9 cellular contexts compared by ENCODE assay signal in genomic region chr3:46565607-46566039, GRCh38. TPM values are rescaled to one million over a fixed set of nuclear protein-coding genes. Genes with fewer than 3 reads are reported as not detected.
DNase-seq lines count a peak whose midpoint lies in the region; ATAC-seq and TF ChIP-seq lines count a peak whose summit lies in the region.
"Had no signal": no experiment of that assay in that cellular context is flagged by ENCODE, and none has a peak within 500 bp of the region (broad histone marks: within the 10 kb centered on the region; RNA-seq: fewer than 3 reads in every experiment).

No MANE protein-coding gene starts in this region.

- H3K36me3 ChIP-seq in BE2C (no peaks in the 10 kb centered on the region), RWPE2 (ENCODE audit: low read depth) (no peaks in the 10 kb centered on the region)

- no peak overlapping the region for H3K27ac Mint-ChIP-seq in neural crest cell (ENCODE audit: unreplicated experiment)

- peaks cover 3% of the 10 kb centered on the region for H3K9me3 Mint-ChIP-seq in neural crest cell

- DNase-seq in BE2C (peak; percentile 12), RWPE2 (ENCODE audit: low spot score) (no peak), fibroblast of pulmonary artery (ENCODE audit: low read depth) (no peak), neural crest cell (ENCODE audit: low read depth, low spot score) (peak; percentile 31), NCI-H446 treated with DMSO at 0.1 percent for 48 hours (lab: John Stamatoyannopoulos, UW) (no peak)

- no peaks in the 10 kb centered on the region for H3K36me3 Mint-ChIP-seq in neural crest cell (ENCODE audit: low read depth)

- peak overlapping the region; percentile 89 for H3K4me3 Mint-ChIP-seq in neural crest cell

- ATAC-seq in RWPE2 (ENCODE audit: low read depth), result peak; percentile 18; the same call in 1 of the 3 replicates
- no peak for ATAC-seq in GM18502 (IDR thresholded peaks at IDR 0.05; ENCODE audit: poor library complexity, unreplicated experiment)
- ATAC-seq in HG02588 (IDR thresholded peaks at IDR 0.05; ENCODE audit: unreplicated experiment), result no peak
- no peak for ATAC-seq in GM21360 (IDR thresholded peaks at IDR 0.05; ENCODE audit: unreplicated experiment)

- H3K27me3 ChIP-seq in BE2C, result no peaks in the 10 kb centered on the region
- H3K27me3 ChIP-seq in RWPE2 (ENCODE audit: insufficient read depth, poor library complexity, severe bottlenecking), result no peaks in the 10 kb centered on the region

- peaks cover 66% of the 10 kb centered on the region for H3K27me3 Mint-ChIP-seq in neural crest cell (ENCODE audit: low read depth)

- H3K4me1 Mint-ChIP-seq in neural crest cell, result peaks cover 13% of the 10 kb centered on the region

- TF ChIP-seq CTCF in BE2C (IDR thresholded peaks at IDR 0.05; ENCODE audit: low read depth, low read length) (0 out of 2 replicates have a peak, but pooled peaks have one; percentile 3), RWPE2 (IDR thresholded peaks at IDR 0.05; ENCODE audit: poor library complexity, severe bottlenecking) (no peak), fibroblast of pulmonary artery (IDR thresholded peaks at IDR 0.05; ENCODE audit: low read length, missing control alignments) (no peak), neural crest cell (conservative IDR thresholded peaks at IDR 0.05) (no peak)

- H3K4me1 ChIP-seq in BE2C, result no peaks in the 10 kb centered on the region
- no peaks in the 10 kb centered on the region for H3K4me1 ChIP-seq in RWPE2 (ENCODE audit: insufficient read depth, poor library complexity, severe bottlenecking)

- H3K4me3 ChIP-seq in BE2C (ENCODE audit: low read depth, low read length) (peak overlapping the region; percentile 59), RWPE2 (ENCODE audit: severe bottlenecking) (peak overlapping the region; percentile 22), fibroblast of pulmonary artery (replicated peaks; ENCODE audit: low read depth, low read length) (peak overlapping the region; percentile 54)

- no peaks in the 10 kb centered on the region for H3K9me3 ChIP-seq in BE2C
- no peaks in the 10 kb centered on the region for H3K9me3 ChIP-seq in RWPE2 (ENCODE audit: severe bottlenecking)

- H3K27ac ChIP-seq in RWPE2 (ENCODE audit: poor library complexity, severe bottlenecking), result no peak overlapping the region

RNA-seq across cellular contexts. Expression of gene LRRC2, which starts 0.5 kb away (rescaled TPM):
- polyA plus RNA-seq in BE2C (2012; ENCODE audit: insufficient read depth, insufficient read length, low read depth), result not detected
- total RNA-seq in neural crest cell, result 0.12 TPM in 1 of 2 replicates, not detected in the other

RNA-seq across cellular contexts. Expression of gene FAM240A, which starts 46.7 kb away (rescaled TPM):
- not detected for polyA plus RNA-seq in BE2C (2012; ENCODE audit: insufficient read depth, insufficient read length, low read depth)
- not detected in 2 replicates for total RNA-seq in neural crest cell
- total RNA-seq: T-helper 1 cell treated with Interleukin-12 subunit alpha and Interleukin-12 subunit beta and Interleukin-4 antibody, amounts not matched to agents 30 ng/mL and 1 ng/mL, for 36 hours had no signal

Comparison
In these comparisons a context has a peak if more than half of its experiments do, and no peak if none do; other contexts are left out.
1. DNase-seq: peak in BE2C (single experiment) and neural crest cell (single experiment); none in RWPE2 (single experiment), fibroblast of pulmonary artery (single experiment) and NCI-H446 treated with DMSO at 0.1 percent for 48 hours (single experiment).
2. Peak in every context shown above with its lines, with median percentiles within 50 percentile points of each other: H3K4me3 ChIP-seq.